In the genomic region with DNA sequence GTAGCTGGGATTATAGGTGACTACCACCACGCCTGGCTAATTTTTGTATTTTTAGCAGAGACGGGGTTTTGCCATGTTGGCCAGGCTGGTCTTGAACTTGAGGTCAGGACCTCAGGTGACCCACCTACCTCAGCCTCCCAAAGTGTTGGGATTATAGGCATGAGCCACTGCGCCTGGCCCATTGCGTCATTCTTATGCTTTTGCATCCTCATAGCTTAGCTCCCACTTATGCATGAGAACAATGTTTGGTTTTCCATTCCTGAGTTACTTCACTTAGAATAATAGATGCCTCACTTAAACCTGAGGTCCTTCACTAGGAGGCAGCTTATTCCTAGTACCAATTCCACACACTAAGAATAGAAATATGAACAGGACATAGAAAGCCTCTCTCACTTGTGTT, we compare ENCODE assay signal across 4 cellular contexts. TPM values are rescaled to one million over a fixed set of nuclear protein-coding genes. Genes with fewer than 3 reads are reported as not detected.
"Had no signal": no experiment of that assay in that cellular context is flagged by ENCODE, and none has a peak within 500 bp of the region (broad histone marks: within the 10 kb centered on the region; RNA-seq: fewer than 3 reads in every experiment).

No MANE protein-coding gene starts in this region.

RNA-seq across cellular contexts. Expression of a gene that starts 11.9 kb away (rescaled TPM):
- total RNA-seq: LHCN-M2, M059J, MCF 10A, NCI-H460 had no signal
